ENCODE assay signal across 20 cellular contexts in the genomic region with DNA sequence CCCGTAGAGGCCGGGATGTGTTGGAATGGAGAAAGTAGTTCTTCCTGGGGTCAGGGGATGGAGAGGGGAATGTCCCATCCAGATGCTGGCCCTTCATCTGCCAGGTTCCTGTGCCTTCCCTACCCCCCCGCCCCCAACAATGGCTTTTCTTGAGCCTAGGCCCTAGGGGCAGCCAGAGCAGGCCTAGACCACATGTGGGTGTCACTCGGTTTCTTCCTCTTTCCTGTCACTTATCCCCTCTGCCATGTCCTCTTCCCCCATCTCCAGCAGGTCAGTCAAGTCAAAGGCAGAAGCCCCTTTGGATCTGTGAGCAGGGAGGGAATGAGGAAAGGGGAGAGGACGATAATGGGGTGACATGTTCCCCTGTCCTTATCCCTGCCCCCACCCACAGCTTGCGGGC. TPM values are rescaled to one million over a fixed set of nuclear protein-coding genes. Genes with fewer than 3 reads are reported as not detected.
DNase-seq lines count a peak whose midpoint lies in the region; ATAC-seq and TF ChIP-seq lines count a peak whose summit lies in the region.
"Had no signal": no experiment of that assay in that cellular context is flagged by ENCODE, and none has a peak within 500 bp of the region (broad histone marks: within the 10 kb centered on the region; RNA-seq: fewer than 3 reads in every experiment).

No MANE protein-coding gene starts in this region.

- H3K9me3 Mint-ChIP-seq in natural killer cell treated with Interleukin-12 subunit alpha and Interleukin-12 subunit beta and Interleukin-15 and Interleukin-18, amount 100 ng/mL, for 72 hours, result no peaks in the 10 kb centered on the region
- H3K9me3 Mint-ChIP-seq: activated T-helper 17 cell treated with anti-CD3 and anti-CD28 coated beads, Interleukin-2, amount 50 U/mL, for 72 hours had no signal

- no peak overlapping the region for H3K4me3 Mint-ChIP-seq in natural killer cell treated with Interleukin-12 subunit alpha and Interleukin-12 subunit beta and Interleukin-15 and Interleukin-18, amount 100 ng/mL, for 72 hours
- H3K4me3 Mint-ChIP-seq: activated CD4-positive, alpha-beta T cell treated with anti-CD3 and anti-CD28 coated beads for 36 hours; activated T-helper 17 cell treated with anti-CD3 and anti-CD28 coated beads, Interleukin-2, amount 50 U/mL, for 72 hours had no signal

- peaks cover 23 to 34% of the 10 kb centered on the region in 2 donors for H3K4me1 ChIP-seq in lung (ENCODE audit: control insufficient read depth in 2 of 2, insufficient read depth in 2 of 2, low read length in 2 of 2)

- H3K36me3 ChIP-seq in lung (ENCODE audit: control insufficient read depth in 2 of 2, insufficient read depth in 2 of 2, low read length in 2 of 2), result peaks cover 0 to 2% of the 10 kb centered on the region in 2 donors
- H3K36me3 ChIP-seq: Peyer's patch had no signal

- ATAC-seq in lung (ENCODE audit: insufficient read depth, low FRiP score), result no peak
- no peak for ATAC-seq in natural killer cell treated with Interleukin-12 subunit alpha and Interleukin-12 subunit beta and Interleukin-15 and Interleukin-18, amount 100 ng/mL, for 72 hours
- ATAC-seq: activated CD4-positive, alpha-beta T cell treated with anti-CD3 and anti-CD28 coated beads for 36 hours; activated T-helper 17 cell treated with anti-CD3 and anti-CD28 coated beads, Interleukin-2, amount 50 U/mL, for 72 hours had no signal

- peak overlapping the region; percentile 78 for H3K27ac ChIP-seq in VCaP
- peak overlapping the region; percentile 33 to 55 for H3K27ac ChIP-seq in lung (ENCODE audit: low read depth in 1 of 2, low read length in 1 of 2)
- peak overlapping the region; percentile 100 for H3K27ac ChIP-seq in temporal lobe (ENCODE audit: low read depth, low read length)

- no peaks in the 10 kb centered on the region for H3K9me3 ChIP-seq in lung (ENCODE audit: control insufficient read depth in 2 of 2, insufficient read depth in 1 of 2, low read length in 1 of 2)
- H3K9me3 ChIP-seq: Caco-2, Peyer's patch, SK-N-SH had no signal

- H3K4me1 Mint-ChIP-seq in natural killer cell treated with Interleukin-12 subunit alpha and Interleukin-12 subunit beta and Interleukin-15 and Interleukin-18, amount 100 ng/mL, for 72 hours (ENCODE audit: low read depth in 2 of 2), result peaks cover 1 to 2% of the 10 kb centered on the region in 2 donors
- H3K4me1 Mint-ChIP-seq: activated T-helper 17 cell treated with anti-CD3 and anti-CD28 coated beads, Interleukin-2, amount 50 U/mL, for 72 hours had no signal

- H3K36me3 Mint-ChIP-seq in natural killer cell treated with Interleukin-12 subunit alpha and Interleukin-12 subunit beta and Interleukin-15 and Interleukin-18, amount 100 ng/mL, for 72 hours, result no peaks in the 10 kb centered on the region

- WGBS in lung, 2 donors, result 77% methylated on average over 6 of the region's 6 CpGs

- H3K27me3 ChIP-seq in lung (ENCODE audit: control insufficient read depth, insufficient read depth), result no peaks in the 10 kb centered on the region
- H3K27me3 ChIP-seq: Peyer's patch had no signal

- peaks cover 14 to 23% of the 10 kb centered on the region in 2 donors for H3K27me3 Mint-ChIP-seq in natural killer cell treated with Interleukin-12 subunit alpha and Interleukin-12 subunit beta and Interleukin-15 and Interleukin-18, amount 100 ng/mL, for 72 hours

- H3K4me3 ChIP-seq in lung, result no peak overlapping the region
- H3K4me3 ChIP-seq: Peyer's patch had no signal

- H3K27ac Mint-ChIP-seq in natural killer cell treated with Interleukin-12 subunit alpha and Interleukin-12 subunit beta and Interleukin-15 and Interleukin-18, amount 100 ng/mL, for 72 hours, result no peak overlapping the region
- H3K27ac Mint-ChIP-seq: activated CD4-positive, alpha-beta T cell treated with anti-CD3 and anti-CD28 coated beads for 36 hours; activated T-helper 17 cell treated with anti-CD3 and anti-CD28 coated beads, Interleukin-2, amount 50 U/mL, for 72 hours; progenitor cell of endocrine pancreas had no signal

- DNase-seq in OCI-M1 (lab: John Stamatoyannopoulos, UW) (peak; percentile 35), lung (ENCODE audit: low spot score) (no peak), hypothalamus (lab: John Stamatoyannopoulos, UW) (no peak), AG08396 (ENCODE audit: low spot score) (no peak)
- DNase-seq in natural killer cell treated with Interleukin-12 subunit alpha and Interleukin-12 subunit beta and Interleukin-15 and Interleukin-18, amount 100 ng/mL, for 72 hours (ENCODE audit: low spot score), result no peak
- DNase-seq: activated CD4-positive, alpha-beta T cell treated with anti-CD3 and anti-CD28 coated beads for 36 hours; Caco-2; central memory CD4-positive, alpha-beta T cell; effector CD8-positive, alpha-beta T cell; islet precursor cell; NCI-H187 treated with DMSO at 0.1 percent for 48 hours; NCI-H446; Peyer's patch; SK-N-SH; T1000 had no signal

- TF ChIP-seq CTCF in VCaP (conservative IDR thresholded peaks at IDR 0.05), result no peak
- no peak for TF ChIP-seq CTCF in lung (IDR thresholded peaks at IDR 0.05; ENCODE audit: control extremely low read depth, extremely low read depth)

RNA-seq across cellular contexts. Expression of a gene that starts 36.4 kb away (rescaled TPM):
- total RNA-seq in lung, result 10 to 100 TPM; 12.9 to 25.9 TPM
- polyA plus RNA-seq in lung, result 10 to 100 TPM; 15.5 to 34.1 TPM
- 1.2 TPM for total RNA-seq in temporal lobe
- total RNA-seq in natural killer cell treated with Interleukin-12 subunit alpha and Interleukin-12 subunit beta and Interleukin-15 and Interleukin-18, amount 100 ng/mL, for 72 hours, result 1 to 10 TPM in 1 of 2 donors, under 1 TPM in 1; 0.86 to 1.4 TPM
- polyA plus RNA-seq: neural cell had no signal

RNA-seq across cellular contexts. Expression of a gene that starts 50.3 kb away (rescaled TPM):
- total RNA-seq in lung (10 to 100 TPM; 14.4 to 41.4 TPM), temporal lobe (14.3 TPM)
- 10 to 100 TPM; 46.1 to 48.2 TPM for polyA plus RNA-seq in lung
- total RNA-seq in natural killer cell treated with Interleukin-12 subunit alpha and Interleukin-12 subunit beta and Interleukin-15 and Interleukin-18, amount 100 ng/mL, for 72 hours, result 100 to 1,000 TPM in 1 of 2 donors, 10 to 100 TPM in 1; 54.6 to 120 TPM

RNA-seq across cellular contexts. Expression of a gene that starts 51.8 kb away (rescaled TPM):
- 10 to 100 TPM; 18.4 to 94.8 TPM for total RNA-seq in lung
- 10 to 100 TPM; 51.6 to 64.9 TPM for polyA plus RNA-seq in lung
- total RNA-seq in temporal lobe, result 11.6 TPM
- 100 to 1,000 TPM; 129 to 138 TPM for total RNA-seq in natural killer cell treated with Interleukin-12 subunit alpha and Interleukin-12 subunit beta and Interleukin-15 and Interleukin-18, amount 100 ng/mL, for 72 hours

Comparison
In these comparisons a context has a peak if more than half of its experiments do, and no peak if none do; other contexts are left out.
1. H3K27ac ChIP-seq: peak in every context shown above with its lines; median percentile 100 in temporal lobe; 78 in VCaP; 44 in lung.